ENCODE assay signal across 15 cellular contexts in genomic region chr2:189559579-189560272, GRCh38. TPM values are rescaled to one million over a fixed set of nuclear protein-coding genes. Genes with fewer than 3 reads are reported as not detected.
DNase-seq lines count a peak whose midpoint lies in the region; ATAC-seq and TF ChIP-seq lines count a peak whose summit lies in the region.
"Had no signal": no experiment of that assay in that cellular context is flagged by ENCODE, and none has a peak within 500 bp of the region (broad histone marks: within the 10 kb centered on the region; RNA-seq: fewer than 3 reads in every experiment).

No MANE protein-coding gene starts in this region.

- H3K4me1 ChIP-seq in Caco-2 (peaks cover 70% of the 10 kb centered on the region), hepatocyte (ENCODE audit: insufficient read depth) (peaks cover 49% of the 10 kb centered on the region), ovary (ENCODE audit: insufficient read depth) (peaks cover 21% of the 10 kb centered on the region)

- H3K9me3 Mint-ChIP-seq in Caco-2 (ENCODE audit: unreplicated experiment) = no peaks in the 10 kb centered on the region
- H3K9me3 Mint-ChIP-seq: T-helper 1 cell treated with Interleukin-12 subunit alpha and Interleukin-12 subunit beta and Interleukin-4 antibody, amounts not matched to agents 30 μg/mL and 1 μg/mL, for 36 hours had no signal

- intact Hi-C loops in Caco-2 (cut with micrococcal nuclease; ENCODE audit: unreplicated experiment) (no loop called here), ovary (cut with DNase I) (loop anchor here in 2 of 4 donors (10.0 kb wide), 2 partner anchors 55 to 525 kb away; no protein-coding TSS in a partner anchor)

- no peak for ATAC-seq in activated CD4-positive, CD25-positive, alpha-beta regulatory T cell treated with anti-CD3 and anti-CD28 coated beads, Interleukin-2, amount 50 U/mL, for 24 hours
- ATAC-seq: activated CD8-positive, alpha-beta T cell treated with anti-CD3 and anti-CD28 coated beads, Interleukin-2, amount 10 ng/mL, durations not matched to agents 7 days and 5 days had no signal

- H3K27me3 ChIP-seq in Caco-2 (replicated peaks; ENCODE audit: control insufficient read depth, insufficient read depth, low read length) = no peaks in the 10 kb centered on the region
- no peaks in the 10 kb centered on the region for H3K27me3 ChIP-seq in hepatocyte
- no peaks in the 10 kb centered on the region for H3K27me3 ChIP-seq in ovary
- H3K27me3 ChIP-seq: brain microvascular endothelial cell had no signal

- DNase-seq in Caco-2 = no peak
- peak; percentile 76 for DNase-seq in choroid plexus epithelial cell (ENCODE audit: low read depth)
- DNase-seq in hepatocyte (ENCODE audit: low spot score) = no peak
- peak; percentile 59 to 80 (median 70) for DNase-seq in ovary
- DNase-seq in NAMALWA (ENCODE audit: low spot score) = no peak
- no peak for DNase-seq in mucosa of gallbladder (ENCODE audit: low spot score)
- DNase-seq in GM03348 (ENCODE audit: low spot score) = no peak
- DNase-seq: activated CD8-positive, alpha-beta T cell treated with anti-CD3 and anti-CD28 coated beads, Interleukin-2, amount 10 ng/mL, durations not matched to agents 7 days and 5 days; activated effector memory CD4-positive, alpha-beta T cell treated with Interleukin-2 at 50 U/mL for 16 hours; brain microvascular endothelial cell; DMS 273 treated with DMSO at 0.1 percent for 48 hours; NCI-H1436; NCI-H524 had no signal

- TF ChIP-seq POLR2A in ovary (IDR thresholded peaks at IDR 0.05) = no peak

- H3K4me3 Mint-ChIP-seq in Caco-2 (ENCODE audit: unreplicated experiment) = no peak overlapping the region
- H3K4me3 Mint-ChIP-seq: activated CD8-positive, alpha-beta T cell treated with anti-CD3 and anti-CD28 coated beads, Interleukin-2, amount 10 ng/mL, durations not matched to agents 7 days and 5 days; T-helper 1 cell treated with Interleukin-12 subunit alpha and Interleukin-12 subunit beta and Interleukin-4 antibody, amounts not matched to agents 30 μg/mL and 1 μg/mL, for 36 hours had no signal

- H3K36me3 ChIP-seq in Caco-2 (ENCODE audit: control insufficient read depth, insufficient read depth, low read length) = peaks cover 4% of the 10 kb centered on the region
- no peaks in the 10 kb centered on the region for H3K36me3 ChIP-seq in hepatocyte (replicated peaks; ENCODE audit: insufficient read depth, low read depth)
- no peaks in the 10 kb centered on the region for H3K36me3 ChIP-seq in ovary
- H3K36me3 ChIP-seq: brain microvascular endothelial cell had no signal

- peaks cover 2% of the 10 kb centered on the region for H3K79me2 ChIP-seq in hepatocyte

- no peaks in the 10 kb centered on the region for H4K20me1 ChIP-seq in hepatocyte (ENCODE audit: insufficient read depth, poor library complexity, severe bottlenecking)

- TF ChIP-seq CTCF in Caco-2 (IDR thresholded peaks at IDR 0.05; ENCODE audit: insufficient read depth in 1 of 2, low read depth in 1 of 2, low read length in 1 of 2, severe bottlenecking in 1 of 2, unreplicated experiment in 1 of 2) = no peak
- no peak for TF ChIP-seq CTCF in choroid plexus epithelial cell (conservative IDR thresholded peaks at IDR 0.05; ENCODE audit: low read depth, low read length)
- TF ChIP-seq CTCF in hepatocyte (IDR thresholded peaks at IDR 0.05; ENCODE audit: poor library complexity) = no peak
- TF ChIP-seq CTCF in ovary (IDR thresholded peaks at IDR 0.05) = no peak

- POLR2A ChIA-PET in Caco-2 (lab: Charles Lee) = interaction anchor here (1.0 kb wide), 2 partner anchors 21 to 119 kb away, joined by 3 read pairs; partner anchors contain the start of genes SLC40A1 and WDR75

- H3K27ac ChIP-seq in hepatocyte = peak overlapping the region; percentile 85
- peak overlapping the region in 1 of 2 donors; percentile 60 for H3K27ac ChIP-seq in ovary
- H3K27ac ChIP-seq: brain microvascular endothelial cell had no signal

- H3K9me2 ChIP-seq in hepatocyte (replicated peaks; ENCODE audit: insufficient read depth) = no peaks in the 10 kb centered on the region

- H3K27ac Mint-ChIP-seq in Caco-2 (ENCODE audit: unreplicated experiment) = peak overlapping the region; percentile 4
- H3K27ac Mint-ChIP-seq: activated CD8-positive, alpha-beta T cell treated with anti-CD3 and anti-CD28 coated beads, Interleukin-2, amount 10 ng/mL, durations not matched to agents 7 days and 5 days; T-helper 1 cell treated with Interleukin-12 subunit alpha and Interleukin-12 subunit beta and Interleukin-4 antibody, amounts not matched to agents 30 μg/mL and 1 μg/mL, for 36 hours had no signal

- no peaks in the 10 kb centered on the region for H3K27me3 Mint-ChIP-seq in Caco-2 (ENCODE audit: insufficient read depth, unreplicated experiment)

- no peak for TF ChIP-seq EP300 in ovary (IDR thresholded peaks at IDR 0.05)

- no peak overlapping the region for H2AFZ ChIP-seq in hepatocyte

- no peak overlapping the region for H3K4me3 ChIP-seq in Caco-2 (ENCODE audit: low read depth, low read length)
- H3K4me3 ChIP-seq in choroid plexus epithelial cell (ENCODE audit: low read depth, low read length) = no peak overlapping the region
- no peak overlapping the region for H3K4me3 ChIP-seq in hepatocyte
- no peak overlapping the region for H3K4me3 ChIP-seq in ovary

- BruUV-seq in Caco-2 (replicated peaks; lab: Mats Ljungman, UMichigan) = no TSS peak

- H3K4me2 ChIP-seq in hepatocyte = no peak overlapping the region

- H3K9me3 ChIP-seq in Caco-2 (no peaks in the 10 kb centered on the region), hepatocyte (ENCODE audit: low read depth) (no peaks in the 10 kb centered on the region), ovary (no peaks in the 10 kb centered on the region)

- H3K4me1 Mint-ChIP-seq in Caco-2 (ENCODE audit: low read depth, unreplicated experiment) = peaks cover 38% of the 10 kb centered on the region

- CTCF ChIA-PET in Caco-2 (lab: Charles Lee) = no interaction called here

- WGBS in hepatocyte (ENCODE audit: low lambda C conversion rate, missing lambda C conversion rate) = 57% methylated on average over 2 of the region's 2 CpGs
- 5 to 9% (median 8%) methylated on average over 2 of the region's 2 CpGs for WGBS in ovary, 3 donors

- peaks cover 30% of the 10 kb centered on the region for H3K36me3 Mint-ChIP-seq in Caco-2 (ENCODE audit: insufficient read depth, unreplicated experiment)

RNA-seq across cellular contexts. Expression of gene SLC40A1, which starts 20.9 kb away (rescaled TPM):
- total RNA-seq in Caco-2 (2022) (78.1 and 109 TPM in 2 replicates), hepatocyte (225 and 261 TPM in 2 replicates), ovary (100 to 1,000 TPM; 243 to 515 (median 365) TPM), mucosa of gallbladder (271 TPM)
- polyA plus RNA-seq in hepatocyte (153 and 186 TPM in 2 replicates), ovary (100 to 1,000 TPM; 288 to 361 TPM)

Comparison
In these comparisons a context has a peak if more than half of its experiments do, and no peak if none do; other contexts are left out.
1. DNase-seq: peak in choroid plexus epithelial cell (single experiment) and ovary (5 of 5); none in Caco-2 (0 of 2), hepatocyte (single experiment), NAMALWA (single experiment), mucosa of gallbladder (single experiment) and GM03348 (single experiment).